Comparison of ENCODE assay signal across 13 cellular contexts in the genomic region with DNA sequence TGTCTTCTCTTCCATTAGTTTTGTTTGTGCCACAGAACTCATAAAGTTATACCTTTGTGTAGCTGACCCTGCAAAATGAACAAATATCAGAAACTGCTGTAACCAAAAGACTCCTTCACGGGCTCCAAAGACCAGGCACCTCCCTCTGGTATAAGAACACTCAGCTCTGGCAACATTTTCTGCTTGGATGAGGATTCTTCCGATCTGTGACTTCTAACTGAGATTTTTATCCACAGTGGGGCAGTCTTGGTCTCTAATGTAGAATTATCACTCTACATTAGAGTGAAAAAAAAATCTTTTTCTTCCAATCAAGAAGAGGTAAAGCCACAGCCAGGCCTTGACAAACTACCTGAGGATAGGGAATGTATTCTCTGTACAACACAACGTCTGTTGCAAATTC. TPM values are rescaled to one million over a fixed set of nuclear protein-coding genes. Genes with fewer than 3 reads are reported as not detected.
A peak's percentile ranks its signal among the peaks of the same experiment; 100 is the strongest.
DNase-seq lines count a peak whose midpoint lies in the region; ATAC-seq, FAIRE-seq and TF ChIP-seq lines count a peak whose summit lies in the region.
"Had no signal": no experiment of that assay in that cellular context is flagged by ENCODE, and none has a peak within 500 bp of the region (broad histone marks: within the 10 kb centered on the region; RNA-seq: fewer than 3 reads in every experiment).

No MANE protein-coding gene starts in this region.

- H3K36me3 ChIP-seq in SJCRH30, result no peaks in the 10 kb centered on the region

- H3K4me1 ChIP-seq in SJCRH30, result no peaks in the 10 kb centered on the region

- no peaks in the 10 kb centered on the region for H3K9me3 Mint-ChIP-seq in nephron
- H3K9me3 Mint-ChIP-seq: activated naive CD8-positive, alpha-beta T cell treated with anti-CD3 and anti-CD28 coated beads, Interleukin-2, amount 50 U/mL, for 24 hours; immature natural killer cell; neural crest cell had no signal

- H3K4me3 Mint-ChIP-seq in nephron, result no peak overlapping the region
- H3K4me3 Mint-ChIP-seq: activated naive CD8-positive, alpha-beta T cell treated with anti-CD3 and anti-CD28 coated beads, Interleukin-2, amount 50 U/mL, for 24 hours; immature natural killer cell; neural crest cell had no signal

- H3K27ac Mint-ChIP-seq in nephron, result peak overlapping the region in 2 of 3 experiments; percentile 13 to 21
- H3K27ac Mint-ChIP-seq: activated naive CD8-positive, alpha-beta T cell treated with anti-CD3 and anti-CD28 coated beads, Interleukin-2, amount 50 U/mL, for 24 hours; immature natural killer cell had no signal

- ATAC-seq in SK-N-SH treated with all-trans-retinoic acid at 6 μM for 48 hours (peak; percentile 68; the same call in 2 of the 3 replicates), HG03342 (IDR thresholded peaks at IDR 0.05; ENCODE audit: unreplicated experiment) (no peak)
- ATAC-seq: activated naive CD8-positive, alpha-beta T cell treated with anti-CD3 and anti-CD28 coated beads, Interleukin-2, amount 50 U/mL, for 24 hours had no signal

- H3K4me3 ChIP-seq in fibroblast of pulmonary artery (replicated peaks; ENCODE audit: low read depth, low read length) (no peak overlapping the region), SJCRH30 (no peak overlapping the region)

- H3K4me1 Mint-ChIP-seq in nephron, result peaks cover 9% of the 10 kb centered on the region
- H3K4me1 Mint-ChIP-seq: activated naive CD8-positive, alpha-beta T cell treated with anti-CD3 and anti-CD28 coated beads, Interleukin-2, amount 50 U/mL, for 24 hours; immature natural killer cell had no signal

- H3K27me3 ChIP-seq in SJCRH30, result no peaks in the 10 kb centered on the region

- no peak for TF ChIP-seq CTCF in fibroblast of pulmonary artery (IDR thresholded peaks at IDR 0.05; ENCODE audit: low read length, missing control alignments)
- peak in 1 of 3 experiments; percentile 20 for TF ChIP-seq CTCF in nephron (IDR thresholded peaks at IDR 0.05; ENCODE audit: unreplicated experiment in 3 of 3)

- no peaks in the 10 kb centered on the region for H3K27me3 Mint-ChIP-seq in nephron (ENCODE audit: low read depth)

- no peaks in the 10 kb centered on the region for H3K9me3 ChIP-seq in SJCRH30 (replicated peaks)

- DNase-seq in GM03348 (ENCODE audit: low spot score), result peak; percentile 39
- DNase-seq in fibroblast of pulmonary artery (ENCODE audit: low read depth), result peak; percentile 44
- DNase-seq in SJCRH30, result no peak
- no peak for DNase-seq in HTR-8/SVneo (ENCODE audit: insufficient read length, low spot score)
- no peak for DNase-seq in activated gamma-delta T cell treated with Interleukin-2 at 50 U/mL for 16 hours
- DNase-seq: activated naive CD8-positive, alpha-beta T cell treated with anti-CD3 and anti-CD28 coated beads, Interleukin-2, amount 50 U/mL, for 24 hours; immature natural killer cell; NCI-H1436 had no signal

- H3K36me3 Mint-ChIP-seq in nephron (ENCODE audit: low read depth), result no peaks in the 10 kb centered on the region
- H3K36me3 Mint-ChIP-seq: immature natural killer cell had no signal

- FAIRE-seq in HTR-8/SVneo (lab: Jason Lieb, UNC), result no peak

- H3K27ac ChIP-seq in SJCRH30, result no peak overlapping the region

TF ChIP-seq in SK-N-SH treated with all-trans-retinoic acid at 6 μM for 48 hours, 23 proteins besides CTCF, POLR2A, EP300 and RAD21 (continues in another document):
- TF ChIP-seq OSR1 (CRISPR knock-in tag; IDR thresholded peaks at IDR 0.05), result no peak
- no peak for TF ChIP-seq CSDC2 (CRISPR knock-in tag; IDR thresholded peaks at IDR 0.05)
- no peak for TF ChIP-seq PPARA (CRISPR knock-in tag; IDR thresholded peaks at IDR 0.05; ENCODE audit: borderline replicate concordance)
- no peak for TF ChIP-seq ZFP3 (CRISPR knock-in tag; IDR thresholded peaks at IDR 0.05)
- TF ChIP-seq SNAI2 (CRISPR knock-in tag; IDR thresholded peaks at IDR 0.05), result no peak
- no peak for TF ChIP-seq CREB5 (CRISPR knock-in tag; IDR thresholded peaks at IDR 0.05; ENCODE audit: low read depth)
- TF ChIP-seq TCF4 (CRISPR knock-in tag; IDR thresholded peaks at IDR 0.05; ENCODE audit: borderline replicate concordance), result no peak
- no peak for TF ChIP-seq ZC3H10 (CRISPR knock-in tag; IDR thresholded peaks at IDR 0.05)
- no peak for TF ChIP-seq ZFP30 (CRISPR knock-in tag; IDR thresholded peaks at IDR 0.05)
- no peak for TF ChIP-seq POU6F1 (CRISPR knock-in tag; IDR thresholded peaks at IDR 0.05; ENCODE audit: borderline replicate concordance, low read depth)
- TF ChIP-seq GLIS3 (CRISPR knock-in tag; IDR thresholded peaks at IDR 0.05), result no peak
- TF ChIP-seq TOX (CRISPR knock-in tag; IDR thresholded peaks at IDR 0.05; ENCODE audit: borderline replicate concordance), result no peak
- TF ChIP-seq, protein P1, sequence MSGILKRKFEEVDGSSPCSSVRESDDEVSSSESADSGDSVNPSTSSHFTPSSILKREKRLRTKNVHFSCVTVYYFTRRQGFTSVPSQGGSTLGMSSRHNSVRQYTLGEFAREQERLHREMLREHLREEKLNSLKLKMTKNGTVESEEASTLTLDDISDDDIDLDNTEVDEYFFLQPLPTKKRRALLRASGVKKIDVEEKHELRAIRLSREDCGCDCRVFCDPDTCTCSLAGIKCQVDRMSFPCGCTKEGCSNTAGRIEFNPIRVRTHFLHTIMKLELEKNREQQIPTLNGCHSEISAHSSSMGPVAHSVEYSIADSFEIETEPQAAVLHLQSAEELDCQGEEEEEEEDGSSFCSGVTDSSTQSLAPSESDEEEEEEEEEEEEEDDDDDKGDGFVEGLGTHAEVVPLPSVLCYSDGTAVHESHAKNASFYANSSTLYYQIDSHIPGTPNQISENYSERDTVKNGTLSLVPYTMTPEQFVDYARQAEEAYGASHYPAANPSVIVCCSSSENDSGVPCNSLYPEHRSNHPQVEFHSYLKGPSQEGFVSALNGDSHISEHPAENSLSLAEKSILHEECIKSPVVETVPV (CRISPR knock-in tag; IDR thresholded peaks at IDR 0.05), result no peak
- no peak for TF ChIP-seq BACH2 (CRISPR knock-in tag; IDR thresholded peaks at IDR 0.05; ENCODE audit: borderline replicate concordance)
- no peak for TF ChIP-seq ZNF70 (CRISPR knock-in tag; IDR thresholded peaks at IDR 0.05)
- TF ChIP-seq, protein P2, sequence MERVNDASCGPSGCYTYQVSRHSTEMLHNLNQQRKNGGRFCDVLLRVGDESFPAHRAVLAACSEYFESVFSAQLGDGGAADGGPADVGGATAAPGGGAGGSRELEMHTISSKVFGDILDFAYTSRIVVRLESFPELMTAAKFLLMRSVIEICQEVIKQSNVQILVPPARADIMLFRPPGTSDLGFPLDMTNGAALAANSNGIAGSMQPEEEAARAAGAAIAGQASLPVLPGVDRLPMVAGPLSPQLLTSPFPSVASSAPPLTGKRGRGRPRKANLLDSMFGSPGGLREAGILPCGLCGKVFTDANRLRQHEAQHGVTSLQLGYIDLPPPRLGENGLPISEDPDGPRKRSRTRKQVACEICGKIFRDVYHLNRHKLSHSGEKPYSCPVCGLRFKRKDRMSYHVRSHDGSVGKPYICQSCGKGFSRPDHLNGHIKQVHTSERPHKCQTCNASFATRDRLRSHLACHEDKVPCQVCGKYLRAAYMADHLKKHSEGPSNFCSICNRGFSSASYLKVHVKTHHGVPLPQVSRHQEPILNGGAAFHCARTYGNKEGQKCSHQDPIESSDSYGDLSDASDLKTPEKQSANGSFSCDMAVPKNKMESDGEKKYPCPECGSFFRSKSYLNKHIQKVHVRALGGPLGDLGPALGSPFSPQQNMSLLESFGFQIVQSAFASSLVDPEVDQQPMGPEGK (CRISPR knock-in tag; IDR thresholded peaks at IDR 0.05; ENCODE audit: borderline replicate concordance), result no peak

RNA-seq across cellular contexts. Expression of gene PRSS48, which starts 38.5 kb away (rescaled TPM):
- not detected in 2 replicates for total RNA-seq in SJCRH30 (2014; rRNA removed; shearing (Covaris generic))
- total RNA-seq: neural crest cell; T-helper 2 cell treated with Interferon-gamma antibody and Interleukin-4, amounts not matched to agents 100 ng/mL and 5 ng/mL, for 36 hours had no signal

Comparison
In these comparisons a context has a peak if more than half of its experiments do, and no peak if none do; other contexts are left out.
1. DNase-seq: peak in GM03348 (single experiment) and fibroblast of pulmonary artery (single experiment); none in SJCRH30 (0 of 2), HTR-8/SVneo (single experiment) and activated gamma-delta T cell treated with Interleukin-2 at 50 U/mL for 16 hours (single experiment).